In the genomic region with DNA sequence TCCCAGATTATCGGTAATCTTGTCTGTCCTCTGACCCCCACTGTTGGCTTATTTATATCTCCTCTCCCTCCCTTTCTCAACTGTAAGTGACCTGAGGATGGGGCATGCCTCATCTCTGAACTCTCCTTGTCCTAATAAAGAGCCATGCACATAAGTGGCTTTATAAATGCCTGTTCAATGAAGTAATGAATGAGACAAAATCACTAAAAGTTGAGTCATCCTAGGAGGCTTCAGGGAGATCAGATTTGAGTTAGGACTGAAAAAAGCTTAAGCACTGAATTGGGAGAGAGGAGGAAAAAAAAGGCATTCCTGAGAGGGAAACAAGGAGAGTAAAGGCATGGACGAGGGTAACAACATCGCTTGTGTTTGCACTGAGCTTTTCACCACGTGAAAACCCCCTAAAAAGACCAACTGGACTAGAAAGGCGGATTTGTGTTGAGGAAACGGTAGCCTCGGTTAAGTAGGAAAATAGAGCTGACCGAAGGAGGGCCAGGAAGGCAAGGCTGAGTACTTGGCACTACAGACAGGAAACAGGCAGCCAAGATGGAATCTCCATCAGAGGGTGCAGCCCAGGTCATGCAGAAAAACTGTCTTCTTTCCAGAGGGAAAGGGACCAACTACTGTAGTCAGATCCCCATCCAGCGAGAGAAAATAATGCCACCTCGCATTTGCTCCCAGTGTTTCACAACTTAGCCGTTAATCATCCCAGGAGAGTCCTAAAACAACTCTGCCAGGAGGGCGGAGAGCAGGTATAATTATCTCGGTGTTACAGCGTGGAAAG, we compare ENCODE assay signal across 8 cellular contexts.
A peak's percentile ranks its signal among the peaks of the same experiment; 100 is the strongest.
DNase-seq lines count a peak whose midpoint lies in the region; ATAC-seq and TF ChIP-seq lines count a peak whose summit lies in the region.

No MANE protein-coding gene starts in this region.

- peak overlapping the region in 1 of 5 donors; percentile 7 for H3K9ac ChIP-seq in subcutaneous abdominal adipose tissue (ENCODE audit: low read length in 5 of 5)

- H3K4me1 ChIP-seq in subcutaneous abdominal adipose tissue (ENCODE audit: control insufficient read depth in 5 of 5, insufficient read depth in 5 of 5, low read length in 5 of 5), result peaks cover 4 to 64% (median 27%) of the 10 kb centered on the region in 5 donors
- H3K4me1 ChIP-seq in effector memory CD4-positive, alpha-beta T cell (ENCODE audit: control insufficient read depth, insufficient read depth, low read length, poor library complexity, severe bottlenecking), result peaks cover 5% of the 10 kb centered on the region

- H3K4me3 ChIP-seq in astrocyte of the cerebellum (ENCODE audit: low read depth, low read length), result no peak overlapping the region
- H3K4me3 ChIP-seq in subcutaneous abdominal adipose tissue (ENCODE audit: low read depth in 1 of 5, low read length in 5 of 5), result peak overlapping the region in 3 of 5 donors; percentile 1 to 29 (median 12)
- H3K4me3 ChIP-seq in effector memory CD4-positive, alpha-beta T cell (ENCODE audit: insufficient read depth, low read depth, low read length, poor library complexity, severe bottlenecking), result no peak overlapping the region

- TF ChIP-seq CTCF in astrocyte of the cerebellum (IDR thresholded peaks at IDR 0.05; ENCODE audit: low read depth, low read length, missing control alignments), result no peak
- TF ChIP-seq CTCF in GM10248 (IDR thresholded peaks at IDR 0.05; ENCODE audit: control extremely low read depth, extremely low read depth, low read depth, missing control alignments), result no peak

- no peaks in the 10 kb centered on the region for H3K9me3 ChIP-seq in subcutaneous abdominal adipose tissue (ENCODE audit: control insufficient read depth in 5 of 5, low read length in 5 of 5)
- H3K9me3 ChIP-seq in effector memory CD4-positive, alpha-beta T cell (ENCODE audit: control insufficient read depth, low read length), result no peaks in the 10 kb centered on the region

- in situ Hi-C loops in astrocyte of the cerebellum (cut with HindIII; ENCODE audit: low sequenced_read_pairs), result no loop called here

- H3K27me3 ChIP-seq in subcutaneous abdominal adipose tissue (ENCODE audit: control insufficient read depth in 5 of 5, insufficient read depth in 4 of 5, low read length in 5 of 5), result no peaks in the 10 kb centered on the region
- H3K27me3 ChIP-seq in effector memory CD4-positive, alpha-beta T cell (replicated peaks; ENCODE audit: control insufficient read depth, insufficient read depth, low read length, poor library complexity, severe bottlenecking), result no peaks in the 10 kb centered on the region

- ATAC-seq in GM18519 (IDR thresholded peaks at IDR 0.05; ENCODE audit: low FRiP score, unreplicated experiment), result no peak

- H3K27ac ChIP-seq in subcutaneous abdominal adipose tissue (ENCODE audit: low read depth, low read length), result peak overlapping the region; percentile 49
- no peak overlapping the region for H3K27ac ChIP-seq in effector memory CD4-positive, alpha-beta T cell (ENCODE audit: insufficient read depth, low read length, poor library complexity, severe bottlenecking)

- POLR2A ChIA-PET in GM10248 (lab: Yijun Ruan, JAX), result no interaction called here

- CTCF ChIA-PET in GM10248 (lab: Yijun Ruan, JAX), result interaction anchor here (0.9 to 4.3 kb wide), 8 partner anchors 11 to 48 kb away, joined by 3 to 17 read pairs (median 4); no protein-coding TSS in a partner anchor

- H3K36me3 ChIP-seq in subcutaneous abdominal adipose tissue (ENCODE audit: control insufficient read depth in 5 of 5, insufficient read depth in 5 of 5, low read length in 5 of 5), result no peaks in the 10 kb centered on the region
- H3K36me3 ChIP-seq in effector memory CD4-positive, alpha-beta T cell (ENCODE audit: control insufficient read depth, insufficient read depth, low read length), result no peaks in the 10 kb centered on the region

- DNase-seq in HS-5 (ENCODE audit: low read depth), result peak; percentile 90
- DNase-seq in astrocyte of the cerebellum (ENCODE audit: low read depth), result peak; percentile 70
- peak; percentile 65 for DNase-seq in islet precursor cell
- no peak for DNase-seq in effector memory CD4-positive, alpha-beta T cell
- DNase-seq in occipital lobe (lab: John Stamatoyannopoulos, UW), result no peak
- no peak for DNase-seq in GM10248 (ENCODE audit: extremely low spot score)

Comparison
In these comparisons a context has a peak if more than half of its experiments do, and no peak if none do; other contexts are left out.
1. DNase-seq: peak in HS-5 (single experiment), astrocyte of the cerebellum (single experiment) and islet precursor cell (single experiment); none in effector memory CD4-positive, alpha-beta T cell (0 of 3), occipital lobe (single experiment) and GM10248 (single experiment).
2. H3K4me3 ChIP-seq: peak in subcutaneous abdominal adipose tissue (3 of 5); none in astrocyte of the cerebellum (single experiment) and effector memory CD4-positive, alpha-beta T cell (single experiment).